In genomic region chr6:156280131-156280530, GRCh38 we compare ENCODE assay signal across 11 cellular contexts.
A peak's percentile ranks its signal among the peaks of the same experiment; 100 is the strongest.
DNase-seq lines count a peak whose midpoint lies in the region; ATAC-seq lines count a peak whose summit lies in the region.
"Had no signal": no experiment of that assay in that cellular context is flagged by ENCODE, and none has a peak within 500 bp of the region (broad histone marks: within the 10 kb centered on the region; RNA-seq: fewer than 3 reads in every experiment).

No MANE protein-coding gene starts in this region.

- peak; percentile 49 for ATAC-seq in GM19467 (IDR thresholded peaks at IDR 0.05; ENCODE audit: unreplicated experiment)
- no peak for ATAC-seq in activated T-helper 17 cell treated with anti-CD3 and anti-CD28 coated beads, Interleukin-2, amount 50 U/mL, for 72 hours (replicated peaks)
- ATAC-seq in activated CD8-positive, alpha-beta memory T cell treated with anti-CD3 and anti-CD28 coated beads, Interleukin-2, amount 10 ng/mL, durations not matched to agents 7 days and 5 days: no peak

- peak overlapping the region; percentile 16 to 85 (median 70) for H3K4me3 Mint-ChIP-seq in IgD-negative memory B cell
- no peak overlapping the region for H3K4me3 Mint-ChIP-seq in activated T-helper 17 cell treated with anti-CD3 and anti-CD28 coated beads, Interleukin-2, amount 50 U/mL, for 72 hours
- H3K4me3 Mint-ChIP-seq in activated CD8-positive, alpha-beta memory T cell treated with anti-CD3 and anti-CD28 coated beads, Interleukin-2, amount 10 ng/mL, durations not matched to agents 7 days and 5 days: no peak overlapping the region

- peaks cover 24 to 41% (median 29%) of the 10 kb centered on the region in 3 donors for H3K4me1 Mint-ChIP-seq in IgD-negative memory B cell
- H3K4me1 Mint-ChIP-seq in activated T-helper 17 cell treated with anti-CD3 and anti-CD28 coated beads, Interleukin-2, amount 50 U/mL, for 72 hours: peaks cover 8% of the 10 kb centered on the region
- no peaks in the 10 kb centered on the region for H3K4me1 Mint-ChIP-seq in activated CD8-positive, alpha-beta memory T cell treated with anti-CD3 and anti-CD28 coated beads, Interleukin-2, amount 10 ng/mL, durations not matched to agents 7 days and 5 days

- peaks cover 5% of the 10 kb centered on the region for H3K27me3 Mint-ChIP-seq in IgD-negative memory B cell
- no peaks in the 10 kb centered on the region for H3K27me3 Mint-ChIP-seq in activated T-helper 17 cell treated with anti-CD3 and anti-CD28 coated beads, Interleukin-2, amount 50 U/mL, for 72 hours
- H3K27me3 Mint-ChIP-seq in activated CD8-positive, alpha-beta memory T cell treated with anti-CD3 and anti-CD28 coated beads, Interleukin-2, amount 10 ng/mL, durations not matched to agents 7 days and 5 days: no peaks in the 10 kb centered on the region

- H3K9me3 Mint-ChIP-seq in IgD-negative memory B cell: peaks cover 6 to 13% (median 6%) of the 10 kb centered on the region in 3 donors
- peaks cover 4% of the 10 kb centered on the region for H3K9me3 Mint-ChIP-seq in activated T-helper 17 cell treated with anti-CD3 and anti-CD28 coated beads, Interleukin-2, amount 50 U/mL, for 72 hours
- H3K9me3 Mint-ChIP-seq in activated CD8-positive, alpha-beta memory T cell treated with anti-CD3 and anti-CD28 coated beads, Interleukin-2, amount 10 ng/mL, durations not matched to agents 7 days and 5 days (ENCODE audit: low read depth): peaks cover 2% of the 10 kb centered on the region

- CTCF ChIA-PET in activated CD8-positive, alpha-beta memory T cell treated with anti-CD3 and anti-CD28 coated beads, Interleukin-2, amount 10 ng/mL, durations not matched to agents 7 days and 5 days (lab: Charles Lee): no interaction called here

- H3K36me3 Mint-ChIP-seq in IgD-negative memory B cell: peaks cover 11% of the 10 kb centered on the region
- H3K36me3 Mint-ChIP-seq in activated T-helper 17 cell treated with anti-CD3 and anti-CD28 coated beads, Interleukin-2, amount 50 U/mL, for 72 hours (ENCODE audit: low read depth): peaks cover 6% of the 10 kb centered on the region
- H3K36me3 Mint-ChIP-seq in activated CD8-positive, alpha-beta memory T cell treated with anti-CD3 and anti-CD28 coated beads, Interleukin-2, amount 10 ng/mL, durations not matched to agents 7 days and 5 days: no peaks in the 10 kb centered on the region

- DNase-seq in COLO668 (lab: John Stamatoyannopoulos, UW; ENCODE audit: unreplicated experiment) (peak; percentile 62), NCI-H82 (lab: John Stamatoyannopoulos, UW) (peak; percentile 83), cortex of kidney (lab: John Stamatoyannopoulos, UW) (no peak), COR-L47 (lab: John Stamatoyannopoulos, UW) (no peak)
- DNase-seq in activated CD8-positive, alpha-beta memory T cell treated with anti-CD3 and anti-CD28 coated beads, Interleukin-2, amount 10 ng/mL, durations not matched to agents 7 days and 5 days: no peak
- DNase-seq: activated CD4-positive, alpha-beta T cell treated with anti-CD3 and anti-CD28 coated beads, Interleukin-2, amount 50 U/mL, for 48 hours; amniotic stem cell; Right ventricle myocardium superior had no signal

- peak overlapping the region; percentile 77 to 97 (median 95) for H3K27ac Mint-ChIP-seq in IgD-negative memory B cell
- no peak overlapping the region for H3K27ac Mint-ChIP-seq in activated T-helper 17 cell treated with anti-CD3 and anti-CD28 coated beads, Interleukin-2, amount 50 U/mL, for 72 hours
- no peak overlapping the region for H3K27ac Mint-ChIP-seq in activated CD8-positive, alpha-beta memory T cell treated with anti-CD3 and anti-CD28 coated beads, Interleukin-2, amount 10 ng/mL, durations not matched to agents 7 days and 5 days

Comparison
In these comparisons a context has a peak if more than half of its experiments do, and no peak if none do; other contexts are left out.
1. DNase-seq: peak in COLO668 (single experiment) and NCI-H82 (single experiment); none in cortex of kidney (single experiment), COR-L47 (single experiment) and activated CD8-positive, alpha-beta memory T cell treated with anti-CD3 and anti-CD28 coated beads, Interleukin-2, amount 10 ng/mL, durations not matched to agents 7 days and 5 days (single experiment).
2. H3K27ac Mint-ChIP-seq: peak in IgD-negative memory B cell (3 of 3); none in activated T-helper 17 cell treated with anti-CD3 and anti-CD28 coated beads, Interleukin-2, amount 50 U/mL, for 72 hours (single experiment) and activated CD8-positive, alpha-beta memory T cell treated with anti-CD3 and anti-CD28 coated beads, Interleukin-2, amount 10 ng/mL, durations not matched to agents 7 days and 5 days (single experiment).
3. H3K4me3 Mint-ChIP-seq: peak in IgD-negative memory B cell (4 of 4); none in activated T-helper 17 cell treated with anti-CD3 and anti-CD28 coated beads, Interleukin-2, amount 50 U/mL, for 72 hours (single experiment) and activated CD8-positive, alpha-beta memory T cell treated with anti-CD3 and anti-CD28 coated beads, Interleukin-2, amount 10 ng/mL, durations not matched to agents 7 days and 5 days (single experiment).